Comparison of ENCODE assay signal across 13 cellular contexts in genomic region chr13:20713751-20714150, GRCh38. TPM values are rescaled to one million over a fixed set of nuclear protein-coding genes. Genes with fewer than 3 reads are reported as not detected.
DNase-seq lines count a peak whose midpoint lies in the region; ATAC-seq and TF ChIP-seq lines count a peak whose summit lies in the region.
"Had no signal": no experiment of that assay in that cellular context is flagged by ENCODE, and none has a peak within 500 bp of the region (broad histone marks: within the 10 kb centered on the region; RNA-seq: fewer than 3 reads in every experiment).

No MANE protein-coding gene starts in this region.

- no peak for TF ChIP-seq CTCF in WTC11 (IDR thresholded peaks at IDR 0.05)
- TF ChIP-seq CTCF in heart right ventricle (IDR thresholded peaks at IDR 0.05): no peak

- peak overlapping the region; percentile 1 to 72 (median 30) for H3K9ac ChIP-seq in subcutaneous abdominal adipose tissue (ENCODE audit: low read length in 5 of 5)

- no peak overlapping the region for H3K27ac Mint-ChIP-seq in WTC11

- H3K36me3 ChIP-seq in heart right ventricle: no peaks in the 10 kb centered on the region
- H3K36me3 ChIP-seq in subcutaneous abdominal adipose tissue (ENCODE audit: control insufficient read depth in 5 of 5, insufficient read depth in 5 of 5, low read length in 5 of 5): no peaks in the 10 kb centered on the region

- H3K4me3 Mint-ChIP-seq in WTC11: peak overlapping the region; percentile 65; the same call in 1 of the 2 replicates
- H3K4me3 Mint-ChIP-seq: effector memory CD8-positive, alpha-beta T cell had no signal

- CTCF ChIA-PET in WTC11 (lab: Charles Lee): interaction anchor here (0.6 to 2.7 kb wide), 4 partner anchors 8 to 115 kb away, joined by 4 to 16 read pairs (median 8); partner anchors contain the start of gene IL17D

- H3K4me1 ChIP-seq in heart right ventricle (peaks cover 3 to 40% (median 24%) of the 10 kb centered on the region in 9 donors), subcutaneous abdominal adipose tissue (ENCODE audit: control insufficient read depth in 5 of 5, insufficient read depth in 5 of 5, low read length in 5 of 5) (peaks cover 7 to 41% (median 32%) of the 10 kb centered on the region in 5 donors)

- H3K27ac ChIP-seq in heart right ventricle (peak overlapping the region; percentile 42 to 88 (median 75)), subcutaneous abdominal adipose tissue (ENCODE audit: low read depth, low read length) (peak overlapping the region; percentile 89)

- H3K27me3 Mint-ChIP-seq in WTC11 (ENCODE audit: low read depth): peaks cover 16% of the 10 kb centered on the region

- POLR2A ChIA-PET in WTC11 (lab: Charles Lee): no interaction called here

- WGBS in heart right ventricle, 2 donors: 47 to 55% methylated on average over 11 of the region's 11 CpGs

- H3K4me3 ChIP-seq in heart right ventricle: peak overlapping the region in 1 of 10 donors; percentile 40
- peak overlapping the region in 1 of 5 donors; percentile 49 for H3K4me3 ChIP-seq in subcutaneous abdominal adipose tissue (ENCODE audit: low read depth in 1 of 5, low read length in 5 of 5)

- H3K4me1 Mint-ChIP-seq in WTC11: peaks cover 31% of the 10 kb centered on the region

- H3K27me3 ChIP-seq in heart right ventricle: no peaks in the 10 kb centered on the region
- H3K27me3 ChIP-seq in subcutaneous abdominal adipose tissue (ENCODE audit: control insufficient read depth in 5 of 5, insufficient read depth in 4 of 5, low read length in 5 of 5): peaks cover 0 to 3% (median 0%) of the 10 kb centered on the region in 5 donors

- no peaks in the 10 kb centered on the region for H3K9me3 Mint-ChIP-seq in WTC11
- H3K9me3 Mint-ChIP-seq: effector memory CD8-positive, alpha-beta T cell had no signal

- H3K9me3 ChIP-seq in heart right ventricle (no peaks in the 10 kb centered on the region), subcutaneous abdominal adipose tissue (ENCODE audit: control insufficient read depth in 5 of 5, low read length in 5 of 5) (no peaks in the 10 kb centered on the region)

- peak; percentile 14 for DNase-seq in H4 (ENCODE audit: low spot score)
- DNase-seq in WTC11 (ENCODE audit: low spot score): no peak
- no peak for DNase-seq in heart right ventricle
- no peak for DNase-seq in AML-193 (lab: John Stamatoyannopoulos, UW)
- DNase-seq in ureter (ENCODE audit: low spot score): no peak
- DNase-seq: activated CD8-positive, alpha-beta memory T cell treated with anti-CD3 and anti-CD28 coated beads, Interleukin-2, amount 50 U/mL, for 48 hours; effector memory CD8-positive, alpha-beta T cell; NCI-H2171; small intestine; stimulated activated naive CD4-positive, alpha-beta T cell; T-helper 1 cell had no signal

- no peaks in the 10 kb centered on the region for H3K36me3 Mint-ChIP-seq in WTC11

- ATAC-seq in WTC11 (no peak), heart right ventricle (peak in 7 of 8 donors; percentile 24 to 57 (median 41)), GM21786 (IDR thresholded peaks at IDR 0.05; ENCODE audit: unreplicated experiment) (no peak)
- ATAC-seq: effector memory CD8-positive, alpha-beta T cell had no signal

- intact Hi-C loops in heart right ventricle (cut with DNase I): loop anchor here (1.0 to 10.0 kb wide), 13 partner anchors 59 to 221 kb away; partner anchors contain the start of gene EEF1AKMT1 (in 3 of the 10)

TF ChIP-seq in WTC11, 78 proteins besides CTCF, POLR2A, EP300 and RAD21:
- TF ChIP-seq FOXJ3 (CRISPR knock-in tag; IDR thresholded peaks at IDR 0.05; ENCODE audit: borderline replicate concordance): no peak
- no peak for TF ChIP-seq NR1H2 (CRISPR knock-in tag; IDR thresholded peaks at IDR 0.05)
- no peak for TF ChIP-seq ZNF232 (CRISPR knock-in tag; IDR thresholded peaks at IDR 0.05)
- no peak for TF ChIP-seq ZNF317 (CRISPR knock-in tag; IDR thresholded peaks at IDR 0.05; ENCODE audit: borderline replicate concordance, low read depth)
- no peak for TF ChIP-seq ZMAT4 (CRISPR knock-in tag; IDR thresholded peaks at IDR 0.05)
- TF ChIP-seq HMGXB4 (CRISPR knock-in tag; IDR thresholded peaks at IDR 0.05): no peak
- no peak for TF ChIP-seq GABPB1 (CRISPR knock-in tag; IDR thresholded peaks at IDR 0.05)
- TF ChIP-seq ZNF121 (CRISPR knock-in tag; IDR thresholded peaks at IDR 0.05): no peak
- TF ChIP-seq TP53 (CRISPR knock-in tag; IDR thresholded peaks at IDR 0.05): no peak
- no peak for TF ChIP-seq TCF7 (CRISPR knock-in tag; IDR thresholded peaks at IDR 0.05; ENCODE audit: low read depth)
- TF ChIP-seq ZNF416 (CRISPR knock-in tag; IDR thresholded peaks at IDR 0.05): no peak
- TF ChIP-seq ZNF138 (CRISPR knock-in tag; conservative IDR thresholded peaks at IDR 0.05): no peak
- no peak for TF ChIP-seq NFE2L1 (CRISPR knock-in tag; IDR thresholded peaks at IDR 0.05)
- no peak for TF ChIP-seq E2F5 (CRISPR knock-in tag; IDR thresholded peaks at IDR 0.05)
- no peak for TF ChIP-seq ZNF512 (CRISPR knock-in tag; IDR thresholded peaks at IDR 0.05; ENCODE audit: borderline replicate concordance)
- no peak for TF ChIP-seq HMGA2 (CRISPR knock-in tag; IDR thresholded peaks at IDR 0.05)
- no peak for TF ChIP-seq AFF4 (CRISPR knock-in tag; IDR thresholded peaks at IDR 0.05; ENCODE audit: borderline replicate concordance)

RNA-seq across cellular contexts. Expression of gene IL17D, which starts 10.3 kb away (rescaled TPM):
- 0.43 and 0.97 TPM in 2 replicates for total RNA-seq in H4 (2014; rRNA removed; shearing (Covaris generic))
- total RNA-seq in WTC11 (2021): 0.59 to 0.64 TPM (median 0.60 TPM) in 3 replicates
- total RNA-seq in heart right ventricle: 1 to 10 TPM in 5 of 10 donors, under 1 TPM in 5; 0.30 to 2.2 (median 1.0) TPM
- under 1 TPM; 0.51 to 0.72 TPM for polyA plus RNA-seq in heart right ventricle
- 3.9 TPM for total RNA-seq in ureter

Comparison
In these comparisons a context has a peak if more than half of its experiments do, and no peak if none do; other contexts are left out.
1. ATAC-seq: peak in heart right ventricle (7 of 8); none in WTC11 (single experiment) and GM21786 (single experiment).